In genomic region chr1:154943649-154944421, GRCh38 we compare ENCODE assay signal across 8 cellular contexts. TPM values are rescaled to one million over a fixed set of nuclear protein-coding genes. Genes with fewer than 3 reads are reported as not detected.
DNase-seq lines count a peak whose midpoint lies in the region; ATAC-seq and TF ChIP-seq lines count a peak whose summit lies in the region.

No MANE protein-coding gene starts in this region.

- no peak overlapping the region for H3K27ac Mint-ChIP-seq in HFFc6

- peaks cover 5% of the 10 kb centered on the region for H3K4me1 Mint-ChIP-seq in HFFc6 (ENCODE audit: low read depth)

- H3K9ac ChIP-seq in stomach smooth muscle (ENCODE audit: low read length in 2 of 2): no peak overlapping the region

- no peak overlapping the region for H3K4me3 Mint-ChIP-seq in HFFc6

- peaks cover 3% of the 10 kb centered on the region; the same call in 1 of the 2 replicates for H3K27me3 Mint-ChIP-seq in HFFc6 (ENCODE audit: insufficient read depth)

- no peaks in the 10 kb centered on the region for H3K9me3 Mint-ChIP-seq in HFFc6

- H3K4me3 ChIP-seq in astrocyte of the spinal cord (ENCODE audit: low read depth, low read length): no peak overlapping the region
- H3K4me3 ChIP-seq in stomach smooth muscle (ENCODE audit: low read length in 2 of 2): no peak overlapping the region

- H3K27me3 ChIP-seq in stomach smooth muscle (ENCODE audit: control insufficient read depth in 1 of 2, insufficient read depth in 2 of 2, low read length in 2 of 2): no peaks in the 10 kb centered on the region

- DNase-seq in COR-L47 (lab: John Stamatoyannopoulos, UW) (peak; percentile 27), HFFc6 (no peak), RPMI8226 (peak; percentile 81), astrocyte of the spinal cord (ENCODE audit: low read depth, low spot score) (peak; percentile 18), kidney tubule cell (ENCODE audit: low spot score) (peak; percentile 20)

- H3K36me3 ChIP-seq in stomach smooth muscle (ENCODE audit: control insufficient read depth in 2 of 2, insufficient read depth in 2 of 2, low read length in 2 of 2): peaks cover 16 to 33% of the 10 kb centered on the region in 2 donors

- TF ChIP-seq CTCF in HFFc6 (IDR thresholded peaks at IDR 0.05): peak; percentile 84
- TF ChIP-seq CTCF in astrocyte of the spinal cord (IDR thresholded peaks at IDR 0.05; ENCODE audit: low read depth, low read length): peak; percentile 91

- peak overlapping the region; percentile 31 for H3K27ac ChIP-seq in stomach smooth muscle (ENCODE audit: low read length)

- peaks cover 23% of the 10 kb centered on the region for H3K4me1 ChIP-seq in stomach smooth muscle (ENCODE audit: control insufficient read depth, insufficient read depth, low read length)

- ATAC-seq in HG03442 (IDR thresholded peaks at IDR 0.05; ENCODE audit: unreplicated experiment) (no peak), HG02970 (IDR thresholded peaks at IDR 0.05; ENCODE audit: low FRiP score, unreplicated experiment) (no peak)

- no peaks in the 10 kb centered on the region for H3K36me3 Mint-ChIP-seq in HFFc6 (ENCODE audit: low read depth)

- in situ Hi-C loops in astrocyte of the spinal cord (cut with HindIII; ENCODE audit: low sequenced_read_pairs): no loop called here

- no peaks in the 10 kb centered on the region for H3K9me3 ChIP-seq in stomach smooth muscle (ENCODE audit: control insufficient read depth in 2 of 2, low read length in 2 of 2)

RNA-seq across cellular contexts. Expression of gene PMVK, which starts 7.3 kb away (rescaled TPM):
- total RNA-seq in HFFc6 (2021; fragmentation: NEBNext Ultra II Directional; extraction: Animal tissue kit (Norgen Biotek cat#: 25700)): 10 to 100 TPM; 29.1 to 33.4 (median 32.5) TPM

RNA-seq across cellular contexts. Expression of gene PBXIP1, which starts 12.1 kb away (rescaled TPM):
- 10 to 100 TPM; 26.4 to 42.5 (median 28.1) TPM for total RNA-seq in HFFc6 (2021; fragmentation: NEBNext Ultra II Directional; extraction: Animal tissue kit (Norgen Biotek cat#: 25700))

RNA-seq across cellular contexts. Expression of gene PYGO2, which starts 17.7 kb away (rescaled TPM):
- total RNA-seq in HFFc6 (2021; fragmentation: NEBNext Ultra II Directional; extraction: Animal tissue kit (Norgen Biotek cat#: 25700)): 10 to 100 TPM; 19.9 to 23.7 (median 21.3) TPM

RNA-seq across cellular contexts. Expression of gene SHC1, which starts 26.7 kb away (rescaled TPM):
- 100 to 1,000 TPM; 371 to 461 (median 401) TPM for total RNA-seq in HFFc6 (2021; fragmentation: NEBNext Ultra II Directional; extraction: Animal tissue kit (Norgen Biotek cat#: 25700))

RNA-seq across cellular contexts. Expression of gene CKS1B, which starts 30.6 kb away (rescaled TPM):
- total RNA-seq in HFFc6 (2021; fragmentation: NEBNext Ultra II Directional; extraction: Animal tissue kit (Norgen Biotek cat#: 25700)): 100 to 1,000 TPM in 3 of 6 experiments, 10 to 100 TPM in 3; 52.7 to 111 (median 98.8) TPM
